In the genomic region with DNA sequence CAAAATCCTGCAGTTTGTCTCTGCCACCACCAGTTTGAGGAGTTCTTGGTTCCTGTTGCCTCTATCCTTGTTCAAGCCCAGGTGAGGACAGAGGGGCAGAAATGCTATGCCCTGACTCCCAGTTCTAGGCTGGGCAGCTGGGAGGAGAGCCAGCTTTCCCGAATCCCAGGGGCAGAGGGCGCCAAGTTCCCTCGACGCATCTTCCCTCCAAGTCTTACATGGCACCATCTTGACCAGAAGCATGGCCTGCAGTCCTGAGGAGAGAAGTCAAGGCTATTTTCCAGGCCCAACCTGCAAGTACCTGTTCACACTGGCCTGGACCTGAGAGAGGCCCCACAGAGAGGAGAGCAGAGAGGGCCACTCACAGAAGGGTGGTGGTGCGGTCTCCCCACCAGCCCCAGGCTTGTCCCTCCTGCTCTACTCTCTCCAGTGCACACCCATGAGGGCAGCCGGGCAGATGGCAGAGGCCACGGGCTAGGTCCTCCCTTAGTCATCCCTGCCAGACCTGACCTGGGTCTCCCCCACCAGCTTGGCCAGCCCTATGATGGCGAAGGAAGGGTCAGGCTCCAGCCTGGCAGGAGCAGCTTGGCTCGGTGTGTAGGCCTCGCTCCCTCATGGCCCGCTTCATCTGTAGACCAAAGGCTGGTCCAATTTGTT, we compare ENCODE assay signal across 19 cellular contexts.
"Had no signal": no experiment of that assay in that cellular context is flagged by ENCODE, and none has a peak within 500 bp of the region (broad histone marks: within the 10 kb centered on the region; RNA-seq: fewer than 3 reads in every experiment).

No MANE protein-coding gene starts in this region.

- H3K9me3 ChIP-seq: colonic mucosa, esophagus squamous epithelium, gastrocnemius medialis, ovary, psoas muscle, right atrium auricular region, thyroid gland had no signal

- H3K27ac ChIP-seq: colonic mucosa, gastrocnemius medialis, ovary, psoas muscle, thyroid gland had no signal

- DNase-seq: activated CD4-positive, alpha-beta T cell treated with anti-CD3 and anti-CD28 coated beads for 4 hours; activated CD4-positive, alpha-beta T cell treated with anti-CD3 and anti-CD28 coated beads, Interleukin-2, amount 50 U/mL, for 48 hours; activated CD4-positive, CD25-positive, alpha-beta regulatory T cell; activated naive CD4-positive, alpha-beta T cell treated with Interleukin-2 at 50 U/mL for 16 hours; activated naive CD8-positive, alpha-beta T cell treated with anti-CD3 and anti-CD28 coated beads for 36 hours; activated T-cell treated with anti-CD3 and anti-CD28 coated beads, Interleukin-2, amount 50 U/mL, for 48 hours; colonic mucosa; esophagus squamous epithelium; gastrocnemius medialis; hypothalamus; ovary; psoas muscle; stimulated activated CD4-positive, alpha-beta T cell treated with anti-CD3 and anti-CD28 coated beads, Interleukin-4, amount 100 ng/mL, for 24 hours; stimulated activated naive CD8-positive, alpha-beta T cell treated with anti-CD3 and anti-CD28 coated beads, Interleukin-15, Interleukin-2, amounts not matched to agents 100 U/mL and 50 U/mL, for 24 hours; T-helper 17 cell; thyroid gland had no signal

- H3K27ac Mint-ChIP-seq: activated naive CD8-positive, alpha-beta T cell treated with anti-CD3 and anti-CD28 coated beads for 36 hours; T-helper 17 cell had no signal

- H3K36me3 ChIP-seq: colonic mucosa, esophagus squamous epithelium, gastrocnemius medialis, ovary, right atrium auricular region, thyroid gland had no signal

- H3K27me3 ChIP-seq: colonic mucosa, esophagus squamous epithelium, gastrocnemius medialis, ovary, right atrium auricular region, thyroid gland had no signal

- H3K4me3 Mint-ChIP-seq: activated naive CD8-positive, alpha-beta T cell treated with anti-CD3 and anti-CD28 coated beads for 36 hours; central memory CD8-positive, alpha-beta T cell; T-helper 17 cell had no signal

- H3K4me1 ChIP-seq: colonic mucosa had no signal

- ATAC-seq: gastrocnemius medialis; mucosa of descending colon; psoas muscle; stimulated activated naive CD8-positive, alpha-beta T cell treated with anti-CD3 and anti-CD28 coated beads, Interleukin-15, Interleukin-2, amounts not matched to agents 100 U/mL and 50 U/mL, for 24 hours; T-helper 17 cell had no signal

- H3K4me3 ChIP-seq: colonic mucosa, esophagus squamous epithelium, gastrocnemius medialis, mucosa of descending colon, ovary, psoas muscle, right atrium auricular region, thyroid gland had no signal
